Comparison of ENCODE assay signal across 1 cellular context in the genomic region with DNA sequence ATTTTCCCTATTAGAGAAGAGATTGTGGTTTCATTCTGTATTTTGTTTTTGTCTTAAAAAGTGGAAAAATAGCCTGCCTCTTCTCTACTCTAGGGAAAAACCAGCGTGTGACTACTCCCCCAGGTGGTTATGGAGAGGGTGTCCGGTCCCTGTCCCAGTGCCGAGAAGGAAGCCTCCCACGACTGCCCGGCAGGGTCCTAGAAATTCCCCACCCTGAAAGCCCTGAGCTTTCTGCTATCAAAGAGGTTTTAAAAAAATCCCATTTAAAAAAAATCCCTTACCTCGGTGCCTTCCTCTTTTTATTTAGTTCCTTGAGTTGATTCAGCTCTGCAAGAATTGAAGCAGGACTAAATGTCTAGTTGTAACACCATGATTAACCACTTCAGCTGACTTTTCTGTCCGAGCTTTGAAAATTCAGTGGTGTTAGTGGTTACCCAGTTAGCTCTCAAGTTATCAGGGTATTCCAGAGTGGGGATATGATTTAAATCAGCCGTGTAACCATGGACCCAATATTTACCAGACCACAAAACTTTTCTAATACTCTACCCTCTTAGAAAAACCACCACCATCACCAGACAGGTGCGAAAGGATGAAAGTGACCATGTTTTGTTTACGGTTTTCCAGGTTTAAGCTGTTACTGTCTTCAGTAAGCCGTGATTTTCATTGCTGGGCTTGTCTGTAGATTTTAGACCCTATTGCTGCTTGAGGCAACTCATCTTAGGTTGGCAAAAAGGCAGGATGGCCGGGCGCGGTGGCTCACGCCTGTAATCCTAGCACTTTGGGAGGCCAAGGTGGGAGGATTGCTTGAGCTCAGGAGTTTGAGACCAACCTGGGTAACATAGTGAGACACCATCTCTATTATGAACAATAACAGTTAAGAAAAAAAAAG.
TF ChIP-seq lines count a peak whose summit lies in the region.

No MANE protein-coding gene starts in this region.

TF ChIP-seq in K562, 482 proteins besides CTCF, POLR2A, EP300 and RAD21:
- TF ChIP-seq SMC3 (conservative IDR thresholded peaks at IDR 0.05; ENCODE audit: insufficient read depth, low read depth, low read length) (0 out of 2 replicates have a peak, but pooled peaks have one; percentile 14), NFXL1 (CRISPR knock-in tag; IDR thresholded peaks at IDR 0.05) (no peak)
- TF ChIP-seq, protein P1, sequence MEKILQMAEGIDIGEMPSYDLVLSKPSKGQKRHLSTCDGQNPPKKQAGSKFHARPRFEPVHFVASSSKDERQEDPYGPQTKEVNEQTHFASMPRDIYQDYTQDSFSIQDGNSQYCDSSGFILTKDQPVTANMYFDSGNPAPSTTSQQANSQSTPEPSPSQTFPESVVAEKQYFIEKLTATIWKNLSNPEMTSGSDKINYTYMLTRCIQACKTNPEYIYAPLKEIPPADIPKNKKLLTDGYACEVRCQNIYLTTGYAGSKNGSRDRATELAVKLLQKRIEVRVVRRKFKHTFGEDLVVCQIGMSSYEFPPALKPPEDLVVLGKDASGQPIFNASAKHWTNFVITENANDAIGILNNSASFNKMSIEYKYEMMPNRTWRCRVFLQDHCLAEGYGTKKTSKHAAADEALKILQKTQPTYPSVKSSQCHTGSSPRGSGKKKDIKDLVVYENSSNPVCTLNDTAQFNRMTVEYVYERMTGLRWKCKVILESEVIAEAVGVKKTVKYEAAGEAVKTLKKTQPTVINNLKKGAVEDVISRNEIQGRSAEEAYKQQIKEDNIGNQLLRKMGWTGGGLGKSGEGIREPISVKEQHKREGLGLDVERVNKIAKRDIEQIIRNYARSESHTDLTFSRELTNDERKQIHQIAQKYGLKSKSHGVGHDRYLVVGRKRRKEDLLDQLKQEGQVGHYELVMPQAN (IDR thresholded peaks at IDR 0.05; ENCODE audit: borderline replicate concordance), result 0 out of 2 replicates have a peak, but pooled peaks have one; percentile 25
- TF ChIP-seq, protein P2, sequence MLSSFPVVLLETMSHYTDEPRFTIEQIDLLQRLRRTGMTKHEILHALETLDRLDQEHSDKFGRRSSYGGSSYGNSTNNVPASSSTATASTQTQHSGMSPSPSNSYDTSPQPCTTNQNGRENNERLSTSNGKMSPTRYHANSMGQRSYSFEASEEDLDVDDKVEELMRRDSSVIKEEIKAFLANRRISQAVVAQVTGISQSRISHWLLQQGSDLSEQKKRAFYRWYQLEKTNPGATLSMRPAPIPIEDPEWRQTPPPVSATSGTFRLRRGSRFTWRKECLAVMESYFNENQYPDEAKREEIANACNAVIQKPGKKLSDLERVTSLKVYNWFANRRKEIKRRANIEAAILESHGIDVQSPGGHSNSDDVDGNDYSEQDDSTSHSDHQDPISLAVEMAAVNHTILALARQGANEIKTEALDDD (IDR thresholded peaks at IDR 0.05), result peak; percentile 30; the same call in 1 of the 2 replicates
- TF ChIP-seq, protein P3, sequence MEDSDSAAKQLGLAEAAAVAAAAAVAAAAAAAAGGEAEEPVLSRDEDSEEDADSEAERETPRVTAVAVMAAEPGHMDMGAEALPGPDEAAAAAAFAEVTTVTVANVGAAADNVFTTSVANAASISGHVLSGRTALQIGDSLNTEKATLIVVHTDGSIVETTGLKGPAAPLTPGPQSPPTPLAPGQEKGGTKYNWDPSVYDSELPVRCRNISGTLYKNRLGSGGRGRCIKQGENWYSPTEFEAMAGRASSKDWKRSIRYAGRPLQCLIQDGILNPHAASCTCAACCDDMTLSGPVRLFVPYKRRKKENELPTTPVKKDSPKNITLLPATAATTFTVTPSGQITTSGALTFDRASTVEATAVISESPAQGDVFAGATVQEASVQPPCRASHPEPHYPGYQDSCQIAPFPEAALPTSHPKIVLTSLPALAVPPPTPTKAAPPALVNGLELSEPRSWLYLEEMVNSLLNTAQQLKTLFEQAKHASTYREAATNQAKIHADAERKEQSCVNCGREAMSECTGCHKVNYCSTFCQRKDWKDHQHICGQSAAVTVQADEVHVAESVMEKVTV (CRISPR knock-in tag; IDR thresholded peaks at IDR 0.05), result 0 out of 2 replicates have a peak, but pooled peaks have one; percentile 29
